Comparison of ENCODE assay signal across 24 cellular contexts in the genomic region with DNA sequence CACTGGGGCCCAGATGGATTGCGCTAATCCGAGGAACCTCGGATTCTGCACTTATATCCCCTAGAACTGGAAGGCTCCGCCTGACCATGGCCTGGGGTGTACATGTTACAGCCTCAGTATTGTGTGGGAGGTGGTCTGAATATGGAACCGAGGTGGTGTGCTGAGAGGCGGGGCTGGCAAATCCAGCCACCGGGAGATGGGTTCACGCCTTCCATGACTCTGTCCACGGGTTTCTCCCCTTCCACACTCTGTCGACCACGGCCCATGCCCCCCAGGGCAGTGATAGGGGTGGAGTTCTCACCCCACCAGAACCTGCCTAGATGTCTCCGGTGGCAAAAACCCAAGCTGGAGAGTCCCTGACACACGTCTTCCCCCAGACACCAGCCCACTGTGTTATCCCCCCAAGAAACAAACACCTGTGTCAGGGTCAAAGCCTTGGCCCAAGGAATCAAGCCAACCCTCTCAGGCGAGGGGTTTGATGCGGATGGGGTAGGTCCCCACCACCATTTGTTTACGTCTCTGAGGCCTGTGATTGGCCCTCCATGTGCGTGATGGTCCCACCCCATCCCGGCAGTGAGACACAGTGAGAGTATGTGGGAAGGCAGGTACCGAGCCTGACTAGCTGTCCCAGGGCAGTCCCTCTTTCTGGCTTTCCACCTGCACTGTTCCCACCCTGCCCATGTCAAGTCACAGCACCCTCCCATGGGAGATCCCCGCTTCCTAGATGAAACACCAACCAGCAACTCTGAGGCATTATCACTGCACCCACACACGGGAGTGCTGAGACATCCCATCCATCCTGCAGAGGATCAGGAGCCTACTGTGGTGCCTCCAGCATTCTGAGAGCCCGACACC. TPM values are rescaled to one million over a fixed set of nuclear protein-coding genes. Genes with fewer than 3 reads are reported as not detected.
DNase-seq lines count a peak whose midpoint lies in the region; ATAC-seq and TF ChIP-seq lines count a peak whose summit lies in the region.
"Had no signal": no experiment of that assay in that cellular context is flagged by ENCODE, and none has a peak within 500 bp of the region (broad histone marks: within the 10 kb centered on the region; RNA-seq: fewer than 3 reads in every experiment).

No MANE protein-coding gene starts in this region.

- no peaks in the 10 kb centered on the region for H3K36me3 ChIP-seq in GM23338 (ENCODE audit: insufficient read depth)
- H3K36me3 ChIP-seq: BLaER1 had no signal

- no peaks in the 10 kb centered on the region for H4K20me1 ChIP-seq in GM23338 (replicated peaks; ENCODE audit: insufficient read depth)

- TF ChIP-seq CTCF in foreskin keratinocyte (conservative IDR thresholded peaks at IDR 0.05) (no peak), GM23338 (conservative IDR thresholded peaks at IDR 0.05; ENCODE audit: low read depth in 2 of 2) (no peak)

- no peaks in the 10 kb centered on the region for H3K79me2 ChIP-seq in GM23338 (replicated peaks; ENCODE audit: insufficient read depth)

- H3F3A ChIP-seq in GM23338 (replicated peaks; ENCODE audit: low read depth), result no peaks in the 10 kb centered on the region

- no peaks in the 10 kb centered on the region for H3K9me2 ChIP-seq in GM23338 (ENCODE audit: insufficient read depth)

- no peak overlapping the region for H3K27ac ChIP-seq in foreskin keratinocyte
- H3K27ac ChIP-seq in GM23338 (ENCODE audit: low read depth), result no peak overlapping the region
- H3K27ac ChIP-seq: BLaER1 had no signal

- H3K27me3 ChIP-seq in foreskin keratinocyte (no peaks in the 10 kb centered on the region), GM23338 (ENCODE audit: insufficient read depth) (no peaks in the 10 kb centered on the region)

- H3K4me3 ChIP-seq in GM23338, result no peak overlapping the region
- H3K4me3 ChIP-seq: BLaER1, GM12878, K562 had no signal

- peaks cover 3% of the 10 kb centered on the region for H3K27me3 Mint-ChIP-seq in activated naive CD8-positive, alpha-beta T cell treated with anti-CD3 and anti-CD28 coated beads for 36 hours
- H3K27me3 Mint-ChIP-seq in activated naive CD8-positive, alpha-beta T cell treated with anti-CD3 and anti-CD28 coated beads, Interleukin-2, amount 50 U/mL, for 24 hours, result peaks cover 1% of the 10 kb centered on the region
- no peaks in the 10 kb centered on the region for H3K27me3 Mint-ChIP-seq in activated T-helper 17 cell treated with anti-CD3 and anti-CD28 coated beads, Interleukin-2, amount 50 U/mL, for 72 hours
- peaks cover 0 to 11% of the 10 kb centered on the region in 2 donors for H3K27me3 Mint-ChIP-seq in natural killer cell treated with Interleukin-12 subunit alpha and Interleukin-12 subunit beta and Interleukin-15 and Interleukin-18, amount 100 ng/mL, for 72 hours
- no peaks in the 10 kb centered on the region for H3K27me3 Mint-ChIP-seq in GM23338 (ENCODE audit: insufficient read depth, low read depth, poor library complexity)
- H3K27me3 Mint-ChIP-seq: CD4-positive, alpha-beta memory T cell had no signal

- no peaks in the 10 kb centered on the region for H3K4me1 ChIP-seq in foreskin keratinocyte
- no peaks in the 10 kb centered on the region for H3K4me1 ChIP-seq in GM23338 (ENCODE audit: insufficient read depth)

- no peak for ATAC-seq in activated naive CD8-positive, alpha-beta T cell treated with anti-CD3 and anti-CD28 coated beads, Interleukin-2, amount 50 U/mL, for 24 hours
- ATAC-seq in activated T-helper 17 cell treated with anti-CD3 and anti-CD28 coated beads, Interleukin-2, amount 50 U/mL, for 72 hours (replicated peaks), result peak; percentile 23
- ATAC-seq in foreskin keratinocyte, result peak; percentile 54
- peak in 1 of 2 donors; percentile 29 for ATAC-seq in natural killer cell treated with Interleukin-12 subunit alpha and Interleukin-12 subunit beta and Interleukin-15 and Interleukin-18, amount 100 ng/mL, for 72 hours
- no peak for ATAC-seq in GM23338
- ATAC-seq in HG03378 (IDR thresholded peaks at IDR 0.05; ENCODE audit: unreplicated experiment), result no peak
- ATAC-seq: GM12878, K562 had no signal

- peaks cover 31% of the 10 kb centered on the region for H3K4me1 Mint-ChIP-seq in activated naive CD8-positive, alpha-beta T cell treated with anti-CD3 and anti-CD28 coated beads for 36 hours
- peaks cover 34% of the 10 kb centered on the region for H3K4me1 Mint-ChIP-seq in activated naive CD8-positive, alpha-beta T cell treated with anti-CD3 and anti-CD28 coated beads, Interleukin-2, amount 50 U/mL, for 24 hours
- peaks cover 16% of the 10 kb centered on the region for H3K4me1 Mint-ChIP-seq in activated T-helper 17 cell treated with anti-CD3 and anti-CD28 coated beads, Interleukin-2, amount 50 U/mL, for 72 hours
- peaks cover 9 to 14% of the 10 kb centered on the region in 2 donors for H3K4me1 Mint-ChIP-seq in natural killer cell treated with Interleukin-12 subunit alpha and Interleukin-12 subunit beta and Interleukin-15 and Interleukin-18, amount 100 ng/mL, for 72 hours (ENCODE audit: low read depth in 2 of 2)
- H3K4me1 Mint-ChIP-seq in GM23338, result no peaks in the 10 kb centered on the region

- H3K36me3 Mint-ChIP-seq in activated naive CD8-positive, alpha-beta T cell treated with anti-CD3 and anti-CD28 coated beads for 36 hours, result no peaks in the 10 kb centered on the region
- no peaks in the 10 kb centered on the region for H3K36me3 Mint-ChIP-seq in activated naive CD8-positive, alpha-beta T cell treated with anti-CD3 and anti-CD28 coated beads, Interleukin-2, amount 50 U/mL, for 24 hours (ENCODE audit: low read depth)
- no peaks in the 10 kb centered on the region for H3K36me3 Mint-ChIP-seq in activated T-helper 17 cell treated with anti-CD3 and anti-CD28 coated beads, Interleukin-2, amount 50 U/mL, for 72 hours (ENCODE audit: low read depth)
- no peaks in the 10 kb centered on the region for H3K36me3 Mint-ChIP-seq in natural killer cell treated with Interleukin-12 subunit alpha and Interleukin-12 subunit beta and Interleukin-15 and Interleukin-18, amount 100 ng/mL, for 72 hours
- no peaks in the 10 kb centered on the region; the same call in 2 of the 3 replicates for H3K36me3 Mint-ChIP-seq in GM23338 (ENCODE audit: low read depth)
- H3K36me3 Mint-ChIP-seq: CD14-positive monocyte; CD4-positive, alpha-beta memory T cell had no signal

- H3K9me3 Mint-ChIP-seq in activated naive CD8-positive, alpha-beta T cell treated with anti-CD3 and anti-CD28 coated beads for 36 hours, result peaks cover 1% of the 10 kb centered on the region
- no peaks in the 10 kb centered on the region for H3K9me3 Mint-ChIP-seq in activated naive CD8-positive, alpha-beta T cell treated with anti-CD3 and anti-CD28 coated beads, Interleukin-2, amount 50 U/mL, for 24 hours
- H3K9me3 Mint-ChIP-seq in activated T-helper 17 cell treated with anti-CD3 and anti-CD28 coated beads, Interleukin-2, amount 50 U/mL, for 72 hours, result no peaks in the 10 kb centered on the region
- H3K9me3 Mint-ChIP-seq in natural killer cell treated with Interleukin-12 subunit alpha and Interleukin-12 subunit beta and Interleukin-15 and Interleukin-18, amount 100 ng/mL, for 72 hours, result no peaks in the 10 kb centered on the region
- no peaks in the 10 kb centered on the region for H3K9me3 Mint-ChIP-seq in GM23338
- H3K9me3 Mint-ChIP-seq: CD4-positive, alpha-beta memory T cell had no signal

- H3K4me2 ChIP-seq in GM23338, result no peak overlapping the region
- H3K4me2 ChIP-seq: BLaER1 had no signal

- no peak overlapping the region for H3K4me3 Mint-ChIP-seq in activated naive CD8-positive, alpha-beta T cell treated with anti-CD3 and anti-CD28 coated beads for 36 hours
- no peak overlapping the region for H3K4me3 Mint-ChIP-seq in activated naive CD8-positive, alpha-beta T cell treated with anti-CD3 and anti-CD28 coated beads, Interleukin-2, amount 50 U/mL, for 24 hours
- no peak overlapping the region for H3K4me3 Mint-ChIP-seq in activated T-helper 17 cell treated with anti-CD3 and anti-CD28 coated beads, Interleukin-2, amount 50 U/mL, for 72 hours
- H3K4me3 Mint-ChIP-seq in natural killer cell treated with Interleukin-12 subunit alpha and Interleukin-12 subunit beta and Interleukin-15 and Interleukin-18, amount 100 ng/mL, for 72 hours, result no peak overlapping the region
- H3K4me3 Mint-ChIP-seq in GM23338, result no peak overlapping the region
- H3K4me3 Mint-ChIP-seq: CD4-positive, alpha-beta memory T cell had no signal

- no peak for DNase-seq in activated naive CD8-positive, alpha-beta T cell treated with anti-CD3 and anti-CD28 coated beads for 36 hours
- no peak for DNase-seq in activated naive CD8-positive, alpha-beta T cell treated with anti-CD3 and anti-CD28 coated beads, Interleukin-2, amount 50 U/mL, for 24 hours
- no peak for DNase-seq in foreskin keratinocyte
- DNase-seq in natural killer cell treated with Interleukin-12 subunit alpha and Interleukin-12 subunit beta and Interleukin-15 and Interleukin-18, amount 100 ng/mL, for 72 hours (ENCODE audit: low spot score), result peak; percentile 53
- DNase-seq in GM23338 (ENCODE audit: low spot score), result no peak
- no peak for DNase-seq in DMS 273 treated with DMSO at 0.1 percent for 48 hours (lab: John Stamatoyannopoulos, UW)
- DNase-seq: 8988T; Calu3; CD4-positive, alpha-beta memory T cell; DMS53; DND-41; EL; HCEC 1CT; IMR-90 had no signal

- peak overlapping the region; percentile 51 for H3K27ac Mint-ChIP-seq in activated naive CD8-positive, alpha-beta T cell treated with anti-CD3 and anti-CD28 coated beads for 36 hours
- H3K27ac Mint-ChIP-seq in activated naive CD8-positive, alpha-beta T cell treated with anti-CD3 and anti-CD28 coated beads, Interleukin-2, amount 50 U/mL, for 24 hours, result no peak overlapping the region
- H3K27ac Mint-ChIP-seq in activated T-helper 17 cell treated with anti-CD3 and anti-CD28 coated beads, Interleukin-2, amount 50 U/mL, for 72 hours, result no peak overlapping the region
- no peak overlapping the region for H3K27ac Mint-ChIP-seq in natural killer cell treated with Interleukin-12 subunit alpha and Interleukin-12 subunit beta and Interleukin-15 and Interleukin-18, amount 100 ng/mL, for 72 hours
- H3K27ac Mint-ChIP-seq in GM23338, result no peak overlapping the region
- H3K27ac Mint-ChIP-seq: CD14-positive monocyte had no signal

- no peak overlapping the region for H2AFZ ChIP-seq in GM23338

RNA-seq across cellular contexts. Expression of a gene that starts 42.5 kb away (rescaled TPM):
- total RNA-seq in activated naive CD8-positive, alpha-beta T cell treated with anti-CD3 and anti-CD28 coated beads for 36 hours, result 10 to 100 TPM; 58.5 to 58.6 TPM
- total RNA-seq in activated T-helper 17 cell treated with anti-CD3 and anti-CD28 coated beads, Interleukin-2, amount 50 U/mL, for 72 hours, result 1 to 10 TPM; 4.5 to 9.9 TPM
- total RNA-seq in foreskin keratinocyte, result not detected in 2 replicates
- polyA plus RNA-seq in foreskin keratinocyte (not detected in 2 replicates), GM23338 (2016; fragmentation: Nextera tagmentation; extraction: Ambion mirVana) (not detected in 2 replicates)
- 10 to 100 TPM in 1 of 2 donors, 1 to 10 TPM in 1; 2.7 to 14.8 TPM for total RNA-seq in natural killer cell treated with Interleukin-12 subunit alpha and Interleukin-12 subunit beta and Interleukin-15 and Interleukin-18, amount 100 ng/mL, for 72 hours
- not detected in 2 replicates for total RNA-seq in GM23338 (2014; rRNA removed; shearing (Covaris generic))
- total RNA-seq: A673, Calu3, G401, H4, IMR-90, K562 had no signal
- polyA plus RNA-seq: AG04450, IMR-90, K562 had no signal

RNA-seq across cellular contexts. Expression of a gene that starts 57.3 kb away (rescaled TPM):
- total RNA-seq in activated naive CD8-positive, alpha-beta T cell treated with anti-CD3 and anti-CD28 coated beads for 36 hours, result not detected
- not detected for total RNA-seq in activated T-helper 17 cell treated with anti-CD3 and anti-CD28 coated beads, Interleukin-2, amount 50 U/mL, for 72 hours
- total RNA-seq in foreskin keratinocyte, result not detected in 2 replicates
- polyA plus RNA-seq in foreskin keratinocyte, result not detected in 2 replicates
- total RNA-seq in natural killer cell treated with Interleukin-12 subunit alpha and Interleukin-12 subunit beta and Interleukin-15 and Interleukin-18, amount 100 ng/mL, for 72 hours, result not detected
- total RNA-seq in GM23338 (2014; rRNA removed; shearing (Covaris generic)), result not detected in 2 replicates
- not detected in 2 replicates for polyA plus RNA-seq in GM23338 (2016; fragmentation: Nextera tagmentation; extraction: Ambion mirVana)
- total RNA-seq: A673; CD4-positive, alpha-beta memory T cell; G401; GM12878; H4; IMR-90; K562 had no signal
- polyA plus RNA-seq: AG04450; CD14-positive monocyte; CD4-positive, alpha-beta memory T cell; GM12878; IMR-90; K562 had no signal

Comparison
In these comparisons a context has a peak if more than half of its experiments do, and no peak if none do; other contexts are left out.
1. ATAC-seq: peak in activated T-helper 17 cell treated with anti-CD3 and anti-CD28 coated beads, Interleukin-2, amount 50 U/mL, for 72 hours (single experiment) and foreskin keratinocyte (single experiment); none in activated naive CD8-positive, alpha-beta T cell treated with anti-CD3 and anti-CD28 coated beads, Interleukin-2, amount 50 U/mL, for 24 hours (single experiment), GM23338 (single experiment) and HG03378 (single experiment).